8 cellular contexts compared by ENCODE assay signal in the genomic region with DNA sequence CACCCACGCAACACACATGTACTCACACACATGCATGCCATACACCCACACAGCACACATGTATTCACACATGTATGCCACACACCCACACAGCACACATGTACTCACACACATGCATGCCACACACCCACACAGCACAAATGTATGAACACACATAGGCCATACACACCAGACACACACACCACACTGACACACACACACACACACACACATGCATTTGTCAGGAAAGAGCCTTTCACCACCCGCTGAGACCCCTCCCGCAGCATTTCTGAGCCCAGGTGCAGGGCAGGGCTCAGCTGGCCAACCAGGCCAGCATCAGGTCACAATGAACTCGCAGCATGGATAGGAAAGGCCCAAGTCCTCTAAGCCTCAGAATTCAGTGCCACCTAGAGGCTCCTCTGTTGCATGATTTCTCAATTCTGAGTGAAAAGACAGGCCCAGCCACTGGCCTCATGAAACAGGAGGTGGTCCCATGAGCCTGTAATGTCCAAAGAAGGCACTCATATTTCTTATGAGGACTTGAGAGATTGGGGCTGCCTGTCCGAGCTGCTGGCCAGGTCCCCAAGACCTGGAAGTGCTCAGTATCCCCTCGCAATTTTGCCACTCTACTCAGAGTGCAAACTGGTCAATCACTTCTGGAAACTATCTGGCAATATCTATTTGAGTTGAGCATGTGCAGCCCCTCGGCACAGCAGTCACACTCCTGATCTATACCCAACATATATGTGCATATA. TPM values are rescaled to one million over a fixed set of nuclear protein-coding genes. Genes with fewer than 3 reads are reported as not detected.
DNase-seq lines count a peak whose midpoint lies in the region; TF ChIP-seq lines count a peak whose summit lies in the region.

No MANE protein-coding gene starts in this region.

- peak; percentile 73 for TF ChIP-seq CTCF in AG09319 (IDR thresholded peaks at IDR 0.05; ENCODE audit: low read depth, low read length)
- peak; percentile 27 for TF ChIP-seq CTCF in GM20000 (IDR thresholded peaks at IDR 0.05; ENCODE audit: extremely low read depth, missing control alignments)
- no peak for TF ChIP-seq CTCF in glutamatergic neuron (IDR thresholded peaks at IDR 0.05; ENCODE audit: partially characterized antibody, unreplicated experiment)
- TF ChIP-seq CTCF in progenitor cell of endocrine pancreas (IDR thresholded peaks at IDR 0.05; ENCODE audit: unreplicated experiment) = peak; percentile 65

- DNase-seq in AG09319 (ENCODE audit: extremely low read depth, low read depth) (no peak), GM20000 (ENCODE audit: low spot score) (peak; percentile 40), NCI-H2107 treated with DMSO at 0.1 percent for 48 hours (lab: John Stamatoyannopoulos, UW; ENCODE audit: unreplicated experiment) (peak; percentile 92), UCSD-AML1 (lab: John Stamatoyannopoulos, UW; ENCODE audit: unreplicated experiment) (peak; percentile 49), glutamatergic neuron (peak; percentile 46), progenitor cell of endocrine pancreas (ENCODE audit: low spot score, unreplicated experiment) (peak; percentile 36)
- DNase-seq in effector CD8-positive, alpha-beta T cell (lab: John Stamatoyannopoulos, UW) = no peak
- no peak for DNase-seq in activated naive CD4-positive, alpha-beta T cell (lab: John Stamatoyannopoulos, UW)

- peaks cover 5% of the 10 kb centered on the region for H3K36me3 Mint-ChIP-seq in glutamatergic neuron (ENCODE audit: unreplicated experiment)
- peaks cover 3% of the 10 kb centered on the region for H3K36me3 Mint-ChIP-seq in progenitor cell of endocrine pancreas (ENCODE audit: insufficient read depth)

- no peak overlapping the region for H3K27ac Mint-ChIP-seq in glutamatergic neuron (ENCODE audit: unreplicated experiment)
- H3K27ac Mint-ChIP-seq in progenitor cell of endocrine pancreas = peak overlapping the region; percentile 82

- peaks cover 2% of the 10 kb centered on the region for H3K9me3 Mint-ChIP-seq in glutamatergic neuron (ENCODE audit: unreplicated experiment)
- peaks cover 3% of the 10 kb centered on the region for H3K9me3 Mint-ChIP-seq in progenitor cell of endocrine pancreas (ENCODE audit: low read depth)

- H3K4me1 Mint-ChIP-seq in glutamatergic neuron (ENCODE audit: low read depth, unreplicated experiment) (no peaks in the 10 kb centered on the region), progenitor cell of endocrine pancreas (ENCODE audit: low read depth) (peaks cover 3% of the 10 kb centered on the region)

- H3K27me3 Mint-ChIP-seq in glutamatergic neuron (ENCODE audit: unreplicated experiment) = no peaks in the 10 kb centered on the region
- H3K27me3 Mint-ChIP-seq in progenitor cell of endocrine pancreas = peaks cover 5% of the 10 kb centered on the region

- H3K4me3 Mint-ChIP-seq in glutamatergic neuron (ENCODE audit: unreplicated experiment) (no peak overlapping the region), progenitor cell of endocrine pancreas (ENCODE audit: low read depth) (no peak overlapping the region)

RNA-seq across cellular contexts. Expression of a gene that starts 57.3 kb away (rescaled TPM):
- total RNA-seq in glutamatergic neuron (ENCODE audit: unreplicated experiment) (28.7 TPM), progenitor cell of endocrine pancreas (35.0 and 39.7 TPM in 2 replicates)

Comparison
In these comparisons a context has a peak if more than half of its experiments do, and no peak if none do; other contexts are left out.
1. DNase-seq: peak in GM20000 (single experiment), NCI-H2107 treated with DMSO at 0.1 percent for 48 hours (single experiment), UCSD-AML1 (single experiment), glutamatergic neuron (single experiment) and progenitor cell of endocrine pancreas (single experiment); none in AG09319 (single experiment), effector CD8-positive, alpha-beta T cell (single experiment) and activated naive CD4-positive, alpha-beta T cell (0 of 4).